Comparison of ENCODE assay signal across 20 cellular contexts in genomic region chr4:75180217-75180616, GRCh38.
DNase-seq lines count a peak whose midpoint lies in the region; ATAC-seq, FAIRE-seq and TF ChIP-seq lines count a peak whose summit lies in the region.
"Had no signal": no experiment of that assay in that cellular context is flagged by ENCODE, and none has a peak within 500 bp of the region (broad histone marks: within the 10 kb centered on the region; RNA-seq: fewer than 3 reads in every experiment).

No MANE protein-coding gene starts in this region.

- H3K4me1 ChIP-seq in subcutaneous abdominal adipose tissue (ENCODE audit: control insufficient read depth in 5 of 5, insufficient read depth in 5 of 5, low read length in 5 of 5) = peaks cover 0 to 13% (median 6%) of the 10 kb centered on the region in 5 donors
- H3K4me1 ChIP-seq: BE2C, esophagus squamous epithelium had no signal

- H3K9me3 ChIP-seq in subcutaneous abdominal adipose tissue (ENCODE audit: control insufficient read depth in 5 of 5, low read length in 5 of 5) = peaks cover 0 to 2% (median 0%) of the 10 kb centered on the region in 5 donors
- no peaks in the 10 kb centered on the region for H3K9me3 ChIP-seq in MG63
- H3K9me3 ChIP-seq: BE2C, esophagus squamous epithelium had no signal

- no peak for DNase-seq in GM12892 (ENCODE audit: insufficient read length)
- peak; percentile 40 for DNase-seq in LoVo (ENCODE audit: low spot score)
- no peak for DNase-seq in activated T-cell treated with anti-CD3 and anti-CD28 coated beads for 4 hours
- DNase-seq in MG63 = no peak
- DNase-seq: activated CD4-positive, alpha-beta T cell treated with anti-CD3 and anti-CD28 coated beads for 36 hours; BE2C; effector CD8-positive, alpha-beta T cell; esophagus squamous epithelium; GOT3; NCI-H2171; NCI-H526; posterior cingulate gyrus; Right ventricle myocardium superior; stimulated activated CD4-positive, alpha-beta T cell treated with anti-CD3 and anti-CD28 coated beads, Interleukin-2, amount 100 ng/mL, for 24 hours; T-cell had no signal

- peak; percentile 21 for FAIRE-seq in GM12892 (lab: Jason Lieb, UNC)
- peak; percentile 65 for FAIRE-seq in endometrium (lab: Jason Lieb, UNC)
- FAIRE-seq: astrocyte had no signal

- no peaks in the 10 kb centered on the region for H3K36me3 ChIP-seq in subcutaneous abdominal adipose tissue (ENCODE audit: control insufficient read depth in 5 of 5, insufficient read depth in 5 of 5, low read length in 5 of 5)
- no peaks in the 10 kb centered on the region for H3K36me3 ChIP-seq in MG63
- H3K36me3 ChIP-seq: BE2C, esophagus squamous epithelium had no signal

- H3K27ac ChIP-seq in subcutaneous abdominal adipose tissue (ENCODE audit: low read depth, low read length) = peak overlapping the region; percentile 65

- no peak for ATAC-seq in HG02870 (IDR thresholded peaks at IDR 0.05; ENCODE audit: unreplicated experiment)
- ATAC-seq: activated CD4-positive, alpha-beta T cell treated with anti-CD3 and anti-CD28 coated beads for 36 hours; activated naive CD4-positive, alpha-beta T cell treated with anti-CD3 and anti-CD28 coated beads, Interleukin-2, amount 50 U/mL, for 72 hours; T-cell had no signal

- H3K9ac ChIP-seq in subcutaneous abdominal adipose tissue (ENCODE audit: low read length in 5 of 5) = no peak overlapping the region

- H3K27me3 ChIP-seq in subcutaneous abdominal adipose tissue (ENCODE audit: control insufficient read depth in 5 of 5, insufficient read depth in 4 of 5, low read length in 5 of 5) (no peaks in the 10 kb centered on the region), MG63 (no peaks in the 10 kb centered on the region)
- H3K27me3 ChIP-seq: BE2C, esophagus squamous epithelium had no signal

- TF ChIP-seq POLR2A in GM12892 (IDR thresholded peaks at IDR 0.05; ENCODE audit: low read depth, low read length) = no peak

- H3K4me3 ChIP-seq in subcutaneous abdominal adipose tissue (ENCODE audit: low read depth in 1 of 5, low read length in 5 of 5) (peak overlapping the region in 1 of 5 donors; percentile 55), MG63 (no peak overlapping the region)
